In the genomic region with DNA sequence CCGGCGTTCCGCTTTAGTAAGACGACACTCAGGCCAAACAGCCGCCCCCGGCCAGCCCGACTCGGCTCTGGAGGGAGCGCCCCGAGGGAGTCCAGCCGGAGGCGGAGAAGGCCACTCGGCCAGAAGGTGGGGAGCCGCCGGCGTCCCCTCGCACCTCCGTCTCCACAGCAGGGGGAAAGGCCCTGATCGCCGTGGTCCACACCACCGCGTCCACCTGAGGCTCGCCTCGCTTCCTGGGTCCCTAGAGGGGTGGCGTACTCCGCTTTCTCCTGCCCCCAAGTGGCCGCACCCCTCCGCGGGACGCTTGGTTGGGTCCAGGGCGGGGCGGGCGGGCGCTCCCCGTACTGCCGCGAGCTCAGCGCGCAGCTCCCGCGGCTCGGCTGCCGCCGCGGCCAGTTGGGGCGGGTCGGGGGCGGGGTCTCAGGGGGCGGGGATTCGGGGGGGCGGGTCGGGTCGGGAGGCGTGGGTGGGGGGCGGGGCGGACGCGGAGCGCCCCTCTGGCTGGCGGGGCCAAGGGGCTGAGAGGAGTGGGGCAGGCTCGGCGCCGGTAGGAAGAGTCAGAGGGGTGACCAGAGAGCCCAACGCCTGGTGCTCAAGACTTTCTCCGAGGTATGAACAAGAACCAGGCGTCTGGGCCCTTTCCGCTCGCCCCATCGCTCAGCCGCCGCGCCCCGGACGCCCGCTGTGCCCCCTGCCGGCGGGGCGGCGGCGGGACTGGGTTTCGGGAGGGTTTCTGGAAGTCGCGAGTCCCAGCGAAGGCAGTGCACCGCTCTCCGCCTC, we compare ENCODE assay signal across 8 cellular contexts. TPM values are rescaled to one million over a fixed set of nuclear protein-coding genes. Genes with fewer than 3 reads are reported as not detected.
DNase-seq lines count a peak whose midpoint lies in the region; ATAC-seq and TF ChIP-seq lines count a peak whose summit lies in the region.

TSS of gene FRMD6 (plus strand) at position 523 of the 780 bp plus-strand sequence. CDS start 37,927 bp downstream, outside the sequence.

- in situ Hi-C loops in mammary epithelial cell (cut with MboI; ENCODE audit: low sequenced_read_pairs in 2 of 2), result no loop called here

- H3K27me3 ChIP-seq in WERI-Rb-1 (ENCODE audit: insufficient read depth, low read depth, severe bottlenecking) (no peaks in the 10 kb centered on the region), mammary epithelial cell (ENCODE audit: insufficient read depth, low read length) (no peaks in the 10 kb centered on the region)

- DNase-seq in NCI-H2081 (lab: John Stamatoyannopoulos, UW) (peak; percentile 71 to 80), NCI-H2081 treated with DMSO at 0.1 percent for 48 hours (lab: John Stamatoyannopoulos, UW) (no peak), NCI-H1930 (lab: John Stamatoyannopoulos, UW) (peak; percentile 69 to 79), WERI-Rb-1 (peak; percentile 88), mammary epithelial cell (peak; percentile 88), immature natural killer cell (peak; percentile 80 to 85 (median 84)), smooth muscle cell of the brain vasculature (ENCODE audit: low read depth, low spot score) (peak; percentile 69)

- H3K27me3 Mint-ChIP-seq in immature natural killer cell (ENCODE audit: low read depth in 3 of 3), result peaks cover 15 to 30% (median 23%) of the 10 kb centered on the region in 3 donors

- peaks cover 16% of the 10 kb centered on the region for H3K4me1 ChIP-seq in mammary epithelial cell (ENCODE audit: insufficient read depth, low read length)

- H3K9ac ChIP-seq in mammary epithelial cell (ENCODE audit: insufficient read depth, low read length), result peak within 1 kb of the TSS; percentile 91

- no peaks in the 10 kb centered on the region for H3K9me3 Mint-ChIP-seq in immature natural killer cell

- 4% methylated on average over 27 of the region's 86 CpGs for WGBS in mammary epithelial cell (ENCODE audit: low coverage, missing lambda C conversion rate)

- peak within 1 kb of the TSS; percentile 86 for H3K4me3 ChIP-seq in WERI-Rb-1 (ENCODE audit: low read depth, low read length)
- H3K4me3 ChIP-seq in mammary epithelial cell (replicated peaks in 1 of 3; ENCODE audit: insufficient read depth in 1 of 3, low read depth in 2 of 3, low read length in 3 of 3), result peak within 1 kb of the TSS; percentile 89 to 94 (median 91)

- intact Hi-C loops in mammary epithelial cell (cut with micrococcal nuclease), result loop anchor here (1.0 to 5.0 kb wide), 7 partner anchors 41 to 327 kb away; no protein-coding TSS in a partner anchor

- H3K4me3 Mint-ChIP-seq in immature natural killer cell, result peak within 1 kb of the TSS; percentile 80 to 87 (median 84)

- H3K36me3 ChIP-seq in WERI-Rb-1 (no peaks in the 10 kb centered on the region), mammary epithelial cell (ENCODE audit: insufficient read depth, low read length) (no peaks in the 10 kb centered on the region)

- ATAC-seq in HG02970 (IDR thresholded peaks at IDR 0.05; ENCODE audit: low FRiP score, unreplicated experiment), result peak; percentile 77

- peak within 1 kb of the TSS; percentile 79 for H2AFZ ChIP-seq in mammary epithelial cell (ENCODE audit: low read depth, low read length)

- H3K36me3 Mint-ChIP-seq in immature natural killer cell, result no peaks in the 10 kb centered on the region

- dilution Hi-C loops in mammary epithelial cell (cut with HindIII; ENCODE audit: low sequenced_read_pairs), result no loop called here

- peaks cover 18 to 25% of the 10 kb centered on the region in 2 donors for H3K4me1 Mint-ChIP-seq in immature natural killer cell

- BruUV-seq in mammary epithelial cell (replicated peaks; lab: Mats Ljungman, UMichigan), result no TSS peak

- peak within 1 kb of the TSS; percentile 94 for H3K4me2 ChIP-seq in mammary epithelial cell (ENCODE audit: insufficient read depth, low read depth, low read length)

- peak within 1 kb of the TSS in 5 of 6 donors; percentile 46 to 67 (median 61) for H3K27ac Mint-ChIP-seq in immature natural killer cell

- peaks cover 92% of the 10 kb centered on the region for H3K79me2 ChIP-seq in mammary epithelial cell (ENCODE audit: insufficient read depth, low read length)

- H4K20me1 ChIP-seq in mammary epithelial cell (ENCODE audit: insufficient read depth, low read length), result no peaks in the 10 kb centered on the region

- H3K9me3 ChIP-seq in WERI-Rb-1 (ENCODE audit: severe bottlenecking) (no peaks in the 10 kb centered on the region), mammary epithelial cell (replicated peaks; ENCODE audit: insufficient read depth, low read length) (no peaks in the 10 kb centered on the region)

- peak within 1 kb of the TSS; percentile 95 for H3K27ac ChIP-seq in WERI-Rb-1
- H3K27ac ChIP-seq in mammary epithelial cell (ENCODE audit: insufficient read depth, low read depth, low read length), result peak within 1 kb of the TSS; percentile 85

- CTCF ChIA-PET in mammary epithelial cell (lab: Charles Lee; ENCODE audit: low non-redundant PET), result interaction anchor here (0.5 to 1.5 kb wide), 8 partner anchors 16 to 371 kb away, joined by 3 to 10 read pairs (median 6); no protein-coding TSS in a partner anchor

- TF ChIP-seq CTCF in WERI-Rb-1 (IDR thresholded peaks at IDR 0.05; ENCODE audit: low read depth, low read length), result peak; percentile 78
- TF ChIP-seq CTCF in mammary epithelial cell (conservative IDR thresholded peaks at IDR 0.05 in 1 of 2, IDR thresholded peaks at IDR 0.05 in 1 of 2; ENCODE audit: extremely low read depth in 1 of 2, insufficient read depth in 1 of 2, low read depth in 1 of 2, low read length in 2 of 2), result peak; percentile 51 to 83

RNA-seq across cellular contexts. Expression of gene FRMD6, which starts in this region (rescaled TPM):
- 100 to 1,000 TPM; 191 to 302 TPM for total RNA-seq in mammary epithelial cell
- polyA plus RNA-seq in mammary epithelial cell (60.4 TPM), immature natural killer cell (1 to 10 TPM in 1 of 3 donors, under 1 TPM in 2; 0.30 to 7.0 (median 0.84) TPM)
- 101 TPM for polyA minus RNA-seq in mammary epithelial cell
